Comparison of ENCODE assay signal across 7 cellular contexts in the genomic region with DNA sequence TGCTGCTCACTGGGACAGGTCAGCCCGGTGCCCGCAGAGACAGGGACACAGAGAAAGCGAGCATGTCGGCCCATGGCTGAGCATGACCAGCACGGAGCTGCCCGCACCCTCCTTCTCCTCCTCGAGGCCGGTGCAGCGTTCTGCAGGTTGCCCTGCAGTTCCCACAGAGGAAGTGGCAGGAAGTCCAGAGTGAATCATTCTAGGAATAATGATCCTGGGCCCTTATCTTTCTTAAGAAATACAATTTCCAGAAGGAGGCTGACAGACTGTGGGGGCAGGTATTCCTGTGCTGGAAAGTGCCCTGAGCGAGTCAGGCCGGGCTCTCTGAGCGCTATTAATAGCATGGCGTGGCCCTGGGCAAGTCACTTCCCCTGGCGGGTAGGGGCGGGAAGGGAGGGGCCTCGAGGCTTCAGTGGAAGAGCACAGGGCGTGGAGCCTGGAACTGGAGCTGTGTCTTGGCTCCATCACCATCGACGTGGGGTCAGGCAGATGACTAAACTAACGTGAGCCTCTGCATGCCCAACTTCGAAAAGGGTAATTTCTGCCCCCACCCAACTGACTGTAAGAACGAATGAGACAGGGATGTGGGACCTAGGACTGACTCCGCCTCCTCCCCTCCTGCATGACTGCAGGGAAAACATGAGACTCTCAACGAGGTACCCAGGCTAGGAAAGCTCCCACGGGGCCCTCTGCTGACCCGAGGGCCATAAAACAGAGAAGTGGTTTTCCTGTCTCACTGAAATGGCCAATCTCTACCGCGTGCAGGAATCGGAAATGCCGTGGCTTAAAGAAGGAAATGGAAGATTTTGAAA. TPM values are rescaled to one million over a fixed set of nuclear protein-coding genes. Genes with fewer than 3 reads are reported as not detected.
DNase-seq lines count a peak whose midpoint lies in the region; ATAC-seq and TF ChIP-seq lines count a peak whose summit lies in the region.

No MANE protein-coding gene starts in this region.

- H3K27me3 ChIP-seq in PC-9 (ENCODE audit: insufficient read depth, low read depth) (no peaks in the 10 kb centered on the region), gastrocnemius medialis (no peaks in the 10 kb centered on the region)

- peaks cover 20% of the 10 kb centered on the region for H3K4me1 ChIP-seq in PC-9 (replicated peaks; ENCODE audit: insufficient read depth)
- H3K4me1 ChIP-seq in gastrocnemius medialis = peaks cover 30 to 50% of the 10 kb centered on the region in 2 donors

- no peaks in the 10 kb centered on the region for H3K79me2 ChIP-seq in PC-9 (ENCODE audit: low read depth)

- H3F3A ChIP-seq in PC-9 (ENCODE audit: insufficient read depth, low read depth) = peaks cover 9% of the 10 kb centered on the region

- H2AFZ ChIP-seq in PC-9 = no peak overlapping the region

- CTCF ChIA-PET in PC-9 (lab: Charles Lee) = no interaction called here

- H3K4me2 ChIP-seq in PC-9 = no peak overlapping the region; the same call in 1 of the 2 replicates

- peak in 1 of 2 donors; percentile 11 for TF ChIP-seq POLR2A in gastrocnemius medialis (IDR thresholded peaks at IDR 0.05)

- no TSS peak for BruUV-seq in PC-9 (replicated peaks; lab: Mats Ljungman, UMichigan)

- H3K9me3 ChIP-seq in PC-9 (ENCODE audit: insufficient read depth, low read depth) (no peaks in the 10 kb centered on the region), gastrocnemius medialis (no peaks in the 10 kb centered on the region)

- no peaks in the 10 kb centered on the region for H3K36me3 ChIP-seq in PC-9 (ENCODE audit: low read depth)
- H3K36me3 ChIP-seq in gastrocnemius medialis = peaks cover 0 to 7% of the 10 kb centered on the region in 2 donors

- no peak for TF ChIP-seq CTCF in GM13976 (IDR thresholded peaks at IDR 0.05; ENCODE audit: borderline replicate concordance, control extremely low read depth, extremely low read depth, insufficient read depth, missing control alignments)
- TF ChIP-seq CTCF in PC-9 (conservative IDR thresholded peaks at IDR 0.05) = no peak
- TF ChIP-seq CTCF in gastrocnemius medialis (IDR thresholded peaks at IDR 0.05 in 4 of 5, conservative IDR thresholded peaks at IDR 0.05 in 1 of 5) = no peak

- POLR2A ChIA-PET in PC-9 (lab: Charles Lee; ENCODE audit: unreplicated experiment) = no interaction called here

- no peaks in the 10 kb centered on the region for H3K9me2 ChIP-seq in PC-9 (ENCODE audit: insufficient read depth)

- H4K20me1 ChIP-seq in PC-9 (ENCODE audit: insufficient read depth) = no peaks in the 10 kb centered on the region

- H3K27ac ChIP-seq in PC-9 = 0 out of 2 replicates have a peak overlapping the region, but pooled peaks have one; percentile 23
- H3K27ac ChIP-seq in gastrocnemius medialis = peak overlapping the region; percentile 86 to 90 (median 87)

- intact Hi-C loops in PC-9 (cut with micrococcal nuclease; ENCODE audit: unreplicated experiment) (loop anchor here (5.0 kb wide), 1 partner anchor 69 kb away; a partner anchor contains a TSS), cardiac septum (cut with DNase I) (loop anchor here (10.0 kb wide), 1 partner anchor 492 kb away; no protein-coding TSS in a partner anchor), gastrocnemius medialis (cut with DNase I; ENCODE audit: low total_unique reads) (no loop called here)

- ATAC-seq in gastrocnemius medialis (peak; percentile 18 to 28), GM21619 (IDR thresholded peaks at IDR 0.05; ENCODE audit: unreplicated experiment) (no peak)

- in situ Hi-C loops in GM13976 (cut with MboI; ENCODE audit: low sequenced_read_pairs, unreplicated experiment) (no loop called here), gastrocnemius medialis (cut with MboI; ENCODE audit: low sequenced_read_pairs in 4 of 4) (no loop called here)

- H3K4me3 ChIP-seq in PC-9 = no peak overlapping the region
- peak overlapping the region in 2 of 4 donors; percentile 6 to 21 for H3K4me3 ChIP-seq in gastrocnemius medialis

- DNase-seq in GM13976 (ENCODE audit: low spot score) = peak; percentile 77
- peak; percentile 37 to 48 for DNase-seq in PC-9
- peak; percentile 71 for DNase-seq in activated naive CD4-positive, alpha-beta T cell treated with anti-CD3 and anti-CD28 coated beads, Interleukin-2, amount 50 U/mL, for 16 hours
- DNase-seq in cardiac septum (ENCODE audit: low spot score) = peak; percentile 91
- DNase-seq in gastrocnemius medialis = peak; percentile 21 to 49
- DNase-seq in NCI-H146 (lab: John Stamatoyannopoulos, UW) = no peak

RNA-seq across cellular contexts. Expression of a gene that starts 9.8 kb away (rescaled TPM):
- not detected in 2 replicates for total RNA-seq in PC-9 (2021)
- 19.8 TPM for total RNA-seq in cardiac septum
- 10 to 100 TPM; 14.7 to 27.7 (median 22.1) TPM for total RNA-seq in gastrocnemius medialis

RNA-seq across cellular contexts. Expression of a gene that starts 50.1 kb away (rescaled TPM):
- 56.0 and 67.6 TPM in 2 replicates for total RNA-seq in PC-9 (2021)
- 17.7 TPM for total RNA-seq in cardiac septum
- 10 to 100 TPM in 2 of 4 donors, 1 to 10 TPM in 2; 2.9 to 11.2 (median 9.8) TPM for total RNA-seq in gastrocnemius medialis

RNA-seq across cellular contexts. Expression of a gene that starts 54.5 kb away (rescaled TPM):
- total RNA-seq in PC-9 (2021) (0.39 TPM in 1 of 2 replicates, not detected in the other), cardiac septum (not detected), gastrocnemius medialis (under 1 TPM in 1 of 4 donors, not detected in 3; 0.41 TPM)

Comparison
In these comparisons a context has a peak if more than half of its experiments do, and no peak if none do; other contexts are left out.
1. RNA of a gene that starts 9.8 kb away (total RNA-seq): 14.7 to 27.7 TPM in gastrocnemius medialis and 19.8 TPM in cardiac septum (single experiment); not detected in PC-9; every median in the first group is over 10 times any median in the second.